In the genomic region with DNA sequence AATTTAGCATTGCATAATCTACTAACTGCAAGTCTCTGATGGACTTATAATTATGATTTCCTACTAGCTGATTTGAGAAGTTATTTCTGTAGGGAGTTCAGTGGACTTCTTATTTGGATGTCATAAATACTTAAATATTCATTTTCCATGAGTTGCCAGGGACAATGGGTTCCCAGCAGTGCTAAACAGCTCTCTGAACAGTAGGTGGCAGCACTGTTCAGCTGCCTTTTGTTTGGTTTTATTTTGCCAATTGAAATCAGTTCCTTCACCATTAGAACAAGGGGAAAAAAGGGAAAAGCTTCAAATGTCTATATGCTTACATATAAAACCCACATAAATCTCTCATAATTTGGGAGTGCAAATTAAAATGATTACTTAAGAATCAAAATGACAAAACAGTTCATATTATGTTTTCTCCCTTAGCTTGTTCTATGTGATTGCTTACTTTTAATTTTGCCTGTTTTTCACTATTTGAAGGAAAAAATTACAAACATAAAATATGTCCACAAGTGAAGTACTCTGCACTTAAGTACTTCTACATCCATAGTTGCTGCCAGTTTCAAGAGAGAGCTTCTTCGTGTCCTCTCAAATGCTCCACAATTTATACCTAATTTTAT, we compare ENCODE assay signal across 8 cellular contexts.
DNase-seq lines count a peak whose midpoint lies in the region; ATAC-seq and TF ChIP-seq lines count a peak whose summit lies in the region.

No MANE protein-coding gene starts in this region.

- H3K27ac ChIP-seq in body of pancreas: no peak overlapping the region
- H3K27ac ChIP-seq in testis: no peak overlapping the region

- no peaks in the 10 kb centered on the region for H3K27me3 Mint-ChIP-seq in activated T-helper 17 cell treated with anti-CD3 and anti-CD28 coated beads, Interleukin-2, amount 50 U/mL, for 72 hours

- no peak overlapping the region for H3K4me3 ChIP-seq in body of pancreas
- H3K4me3 ChIP-seq in testis: no peak overlapping the region

- H3K36me3 ChIP-seq in body of pancreas (replicated peaks in 1 of 2; ENCODE audit: insufficient read depth in 1 of 2, low read depth in 2 of 2) (no peaks in the 10 kb centered on the region), testis (ENCODE audit: low read depth, missing control alignments) (no peaks in the 10 kb centered on the region)

- H3K27ac Mint-ChIP-seq in activated T-helper 17 cell treated with anti-CD3 and anti-CD28 coated beads, Interleukin-2, amount 50 U/mL, for 72 hours: no peak overlapping the region

- intact Hi-C loops in body of pancreas (cut with DNase I): no loop called here
- intact Hi-C loops in testis (cut with DNase I; ENCODE audit: low total_unique reads): no loop called here

- ATAC-seq in GM19035 (IDR thresholded peaks at IDR 0.05; ENCODE audit: unreplicated experiment) (peak; percentile 72), HG03159 (IDR thresholded peaks at IDR 0.05; ENCODE audit: unreplicated experiment) (peak; percentile 74), body of pancreas (peak; percentile 70)
- ATAC-seq in activated T-helper 17 cell treated with anti-CD3 and anti-CD28 coated beads, Interleukin-2, amount 50 U/mL, for 72 hours (replicated peaks): no peak

- H3K4me1 ChIP-seq in body of pancreas (no peaks in the 10 kb centered on the region), testis (no peaks in the 10 kb centered on the region)

- no peaks in the 10 kb centered on the region for H3K36me3 Mint-ChIP-seq in activated T-helper 17 cell treated with anti-CD3 and anti-CD28 coated beads, Interleukin-2, amount 50 U/mL, for 72 hours (ENCODE audit: low read depth)

- H3K4me3 Mint-ChIP-seq in activated T-helper 17 cell treated with anti-CD3 and anti-CD28 coated beads, Interleukin-2, amount 50 U/mL, for 72 hours: no peak overlapping the region

- TF ChIP-seq CTCF in body of pancreas (IDR thresholded peaks at IDR 0.05) (peak; percentile 58 to 92 (median 70)), testis (IDR thresholded peaks at IDR 0.05) (peak; percentile 49 to 89 (median 76))

- H3K9me3 Mint-ChIP-seq in activated T-helper 17 cell treated with anti-CD3 and anti-CD28 coated beads, Interleukin-2, amount 50 U/mL, for 72 hours: no peaks in the 10 kb centered on the region

- no peaks in the 10 kb centered on the region for H3K9me3 ChIP-seq in body of pancreas
- no peaks in the 10 kb centered on the region for H3K9me3 ChIP-seq in testis

- H3K27me3 ChIP-seq in body of pancreas: no peaks in the 10 kb centered on the region
- no peaks in the 10 kb centered on the region for H3K27me3 ChIP-seq in testis

- 89% methylated on average over 1 of the region's 1 CpG for WGBS in body of pancreas, 2 donors
- 49 to 54% methylated on average over 1 of the region's 1 CpG for WGBS in testis, 2 donors

- no peak for TF ChIP-seq POLR2A in body of pancreas (IDR thresholded peaks at IDR 0.05)
- no peak for TF ChIP-seq POLR2A in testis (IDR thresholded peaks at IDR 0.05)

- DNase-seq in DMS153 treated with DMSO at 0.1 percent for 48 hours (lab: John Stamatoyannopoulos, UW; ENCODE audit: unreplicated experiment): peak; percentile 26
- DNase-seq in NCI-H460 (ENCODE audit: extremely low read depth, low read depth): peak; percentile 49
- peak; percentile 32 to 45 (median 39) for DNase-seq in body of pancreas
- DNase-seq in iris pigment epithelial cell (ENCODE audit: low read depth): peak; percentile 34
- peak; percentile 63 for DNase-seq in testis

- no peaks in the 10 kb centered on the region for H3K4me1 Mint-ChIP-seq in activated T-helper 17 cell treated with anti-CD3 and anti-CD28 coated beads, Interleukin-2, amount 50 U/mL, for 72 hours
